Comparison of ENCODE assay signal across 19 cellular contexts in the genomic region with DNA sequence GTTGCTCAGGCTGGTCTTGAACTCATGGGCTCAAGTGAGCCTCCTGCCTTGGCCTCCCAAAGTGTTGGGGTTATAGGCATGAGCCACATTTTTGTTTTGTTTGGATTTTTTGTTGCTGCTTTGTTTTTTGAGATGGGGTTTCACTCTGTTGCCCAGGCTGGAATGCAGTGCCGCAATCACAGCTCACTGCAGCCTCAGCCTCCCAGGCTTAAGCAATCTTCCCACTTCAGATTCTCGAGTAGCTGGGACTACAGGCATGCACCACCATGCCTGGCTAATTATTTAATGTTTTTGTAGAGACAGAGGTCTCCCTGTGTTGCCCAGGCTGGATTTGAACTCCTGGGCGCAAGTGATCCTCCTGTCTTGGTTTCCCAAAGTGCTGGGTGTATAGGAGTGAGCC. TPM values are rescaled to one million over a fixed set of nuclear protein-coding genes. Genes with fewer than 3 reads are reported as not detected.
A peak's percentile ranks its signal among the peaks of the same experiment; 100 is the strongest.
DNase-seq lines count a peak whose midpoint lies in the region; ATAC-seq and TF ChIP-seq lines count a peak whose summit lies in the region.
"Had no signal": no experiment of that assay in that cellular context is flagged by ENCODE, and none has a peak within 500 bp of the region (broad histone marks: within the 10 kb centered on the region; RNA-seq: fewer than 3 reads in every experiment).

No MANE protein-coding gene starts in this region.

- H3K36me3 Mint-ChIP-seq in activated T-cell treated with anti-CD3 and anti-CD28 coated beads, Interleukin-2, amount 50 U/mL, for 4 hours (ENCODE audit: insufficient read depth) = no peaks in the 10 kb centered on the region
- H3K36me3 Mint-ChIP-seq: CD8-positive, alpha-beta T cell had no signal

- no peaks in the 10 kb centered on the region for H3K27me3 Mint-ChIP-seq in activated T-cell treated with anti-CD3 and anti-CD28 coated beads, Interleukin-2, amount 50 U/mL, for 4 hours (ENCODE audit: low read depth)

- H3K4me1 Mint-ChIP-seq in activated T-cell treated with anti-CD3 and anti-CD28 coated beads, Interleukin-2, amount 50 U/mL, for 4 hours (ENCODE audit: low read depth) = peaks cover 7% of the 10 kb centered on the region

- peaks cover 46% of the 10 kb centered on the region for H3K4me1 ChIP-seq in RWPE2 (ENCODE audit: insufficient read depth, poor library complexity, severe bottlenecking)
- peaks cover 0 to 2% of the 10 kb centered on the region in 2 donors for H3K4me1 ChIP-seq in lung (ENCODE audit: control insufficient read depth in 2 of 2, insufficient read depth in 2 of 2, low read length in 2 of 2)

- DNase-seq in AG10803 (ENCODE audit: low read depth) (peak; percentile 69), RWPE2 (ENCODE audit: low spot score) (no peak), fibroblast of gingiva (ENCODE audit: low read depth) (peak; percentile 53), lung (ENCODE audit: low spot score) (peak; percentile 41), mesenteric fat pad (ENCODE audit: low spot score) (no peak)
- no peak for DNase-seq in activated T-cell treated with anti-CD3 and anti-CD28 coated beads, Interleukin-2, amount 50 U/mL, for 4 hours
- no peak for DNase-seq in activated T-cell treated with anti-CD3 and anti-CD28 coated beads, Interleukin-2, amount 50 U/mL, for 1 hour
- DNase-seq: 8988T; CD8-positive, alpha-beta T cell; HCEC 1CT; KBM-7; NCI-H1417 treated with DMSO at 0.1 percent for 48 hours; NCI-H1930; NCI-H446; NK-92 treated with Interleukin-12 subunit alpha and Interleukin-12 subunit beta, amount 100 ng/mL, for 24 hours; RPMI8226 had no signal

- ATAC-seq in RWPE2 (ENCODE audit: low read depth) (no peak), lung (ENCODE audit: insufficient read depth, low FRiP score) (no peak), HG03460 (IDR thresholded peaks at IDR 0.05; ENCODE audit: unreplicated experiment) (no peak)
- ATAC-seq in activated T-cell treated with anti-CD3 and anti-CD28 coated beads, Interleukin-2, amount 50 U/mL, for 4 hours = no peak
- ATAC-seq: CD8-positive, alpha-beta T cell had no signal

- no peak overlapping the region for H3K4me3 ChIP-seq in AG10803 (ENCODE audit: low read length)
- H3K4me3 ChIP-seq in RWPE2 (ENCODE audit: severe bottlenecking) = no peak overlapping the region
- H3K4me3 ChIP-seq in lung = no peak overlapping the region
- H3K4me3 ChIP-seq: BLaER1 had no signal

- H3K4me3 Mint-ChIP-seq in activated T-cell treated with anti-CD3 and anti-CD28 coated beads, Interleukin-2, amount 50 U/mL, for 4 hours = no peak overlapping the region
- H3K4me3 Mint-ChIP-seq: CD8-positive, alpha-beta T cell had no signal

- TF ChIP-seq CTCF in AG10803 (conservative IDR thresholded peaks at IDR 0.05; ENCODE audit: low read length) (no peak), RWPE2 (IDR thresholded peaks at IDR 0.05; ENCODE audit: poor library complexity, severe bottlenecking) (no peak), lung (IDR thresholded peaks at IDR 0.05; ENCODE audit: control extremely low read depth, extremely low read depth) (no peak)

- no peaks in the 10 kb centered on the region for H3K36me3 ChIP-seq in RWPE2 (ENCODE audit: low read depth)
- no peaks in the 10 kb centered on the region for H3K36me3 ChIP-seq in lung (ENCODE audit: control insufficient read depth in 2 of 2, insufficient read depth in 2 of 2, low read length in 2 of 2)
- H3K36me3 ChIP-seq: BLaER1 had no signal

- no peaks in the 10 kb centered on the region for H3K9me3 Mint-ChIP-seq in activated T-cell treated with anti-CD3 and anti-CD28 coated beads, Interleukin-2, amount 50 U/mL, for 4 hours
- H3K9me3 Mint-ChIP-seq: CD8-positive, alpha-beta T cell had no signal

- H3K9me3 ChIP-seq in RWPE2 (ENCODE audit: severe bottlenecking) = no peaks in the 10 kb centered on the region
- no peaks in the 10 kb centered on the region for H3K9me3 ChIP-seq in lung (ENCODE audit: control insufficient read depth in 2 of 2, insufficient read depth in 1 of 2, low read length in 1 of 2)
- H3K9me3 ChIP-seq: BLaER1 had no signal

- H3K27me3 ChIP-seq in RWPE2 (ENCODE audit: insufficient read depth, poor library complexity, severe bottlenecking) (no peaks in the 10 kb centered on the region), lung (ENCODE audit: control insufficient read depth, insufficient read depth) (no peaks in the 10 kb centered on the region)
- H3K27me3 ChIP-seq: BLaER1 had no signal

- H3K27ac ChIP-seq in RWPE2 (ENCODE audit: poor library complexity, severe bottlenecking) = peak overlapping the region; percentile 94
- H3K27ac ChIP-seq in lung (ENCODE audit: low read depth in 1 of 2, low read length in 1 of 2) = no peak overlapping the region
- H3K27ac ChIP-seq: BLaER1 had no signal

- WGBS in lung, 2 donors = 67 to 80% methylated on average over 3 of the region's 3 CpGs

RNA-seq across cellular contexts. Expression of a gene that starts 5.7 kb away (rescaled TPM):
- total RNA-seq in lung = 1 to 10 TPM; 2.8 to 4.9 TPM
- polyA plus RNA-seq in lung = 1 to 10 TPM; 3.6 to 4.2 TPM
- total RNA-seq in activated T-cell treated with anti-CD3 and anti-CD28 coated beads, Interleukin-2, amount 50 U/mL, for 4 hours = 1 to 10 TPM; 1.8 to 2.5 (median 2.4) TPM
- total RNA-seq in mesenteric fat pad = 0.64 TPM
- total RNA-seq: CD8-positive, alpha-beta T cell; OCI-LY7 had no signal

RNA-seq across cellular contexts. Expression of a gene that starts 57.5 kb away (rescaled TPM):
- 10 to 100 TPM; 44.3 to 72.7 TPM for total RNA-seq in lung
- 100 to 1,000 TPM in 1 of 2 donors, 10 to 100 TPM in 1; 22.5 to 109 TPM for polyA plus RNA-seq in lung
- total RNA-seq in activated T-cell treated with anti-CD3 and anti-CD28 coated beads, Interleukin-2, amount 50 U/mL, for 4 hours = 100 to 1,000 TPM; 377 to 401 (median 392) TPM
- 91.2 TPM for total RNA-seq in mesenteric fat pad

RNA-seq across cellular contexts. Expression of a gene that starts 58.0 kb away (rescaled TPM):
- total RNA-seq in lung = 100 to 1,000 TPM in 1 of 2 donors, 10 to 100 TPM in 1; 58.2 to 134 TPM
- 10 to 100 TPM; 49.6 to 62.3 TPM for polyA plus RNA-seq in lung
- total RNA-seq in activated T-cell treated with anti-CD3 and anti-CD28 coated beads, Interleukin-2, amount 50 U/mL, for 4 hours = 10 to 100 TPM; 22.7 to 30.9 (median 24.8) TPM
- 65.9 TPM for total RNA-seq in mesenteric fat pad

Comparison
In these comparisons a context has a peak if more than half of its experiments do, and no peak if none do; other contexts are left out.
1. DNase-seq: peak in AG10803 (single experiment), fibroblast of gingiva (single experiment) and lung (single experiment); none in RWPE2 (single experiment), activated T-cell treated with anti-CD3 and anti-CD28 coated beads, Interleukin-2, amount 50 U/mL, for 4 hours (single experiment), activated T-cell treated with anti-CD3 and anti-CD28 coated beads, Interleukin-2, amount 50 U/mL, for 1 hour (single experiment) and mesenteric fat pad (single experiment).